Comparison of ENCODE assay signal across 9 cellular contexts in genomic region chr10:61992059-61992460, GRCh38.
A peak's percentile ranks its signal among the peaks of the same experiment; 100 is the strongest.
DNase-seq lines count a peak whose midpoint lies in the region; ATAC-seq and TF ChIP-seq lines count a peak whose summit lies in the region.
"Had no signal": no experiment of that assay in that cellular context is flagged by ENCODE, and none has a peak within 500 bp of the region (broad histone marks: within the 10 kb centered on the region; RNA-seq: fewer than 3 reads in every experiment).

No MANE protein-coding gene starts in this region.

- peak overlapping the region; percentile 90 for H3K27ac Mint-ChIP-seq in CD8-positive, alpha-beta T cell

- H3K4me2 ChIP-seq in SU-DHL-6 (ENCODE audit: low read depth, low read length, poor library complexity, severe bottlenecking) = peak overlapping the region; percentile 64
- no peak overlapping the region for H3K4me2 ChIP-seq in parathyroid adenoma (ENCODE audit: low read length)

- no peaks in the 10 kb centered on the region for H4K20me1 ChIP-seq in SU-DHL-6 (ENCODE audit: low read depth, low read length)

- H3K9ac ChIP-seq in SU-DHL-6 (ENCODE audit: low read length) (peak overlapping the region; percentile 47), parathyroid adenoma (no peak overlapping the region)

- peaks cover 25% of the 10 kb centered on the region for H3K4me1 ChIP-seq in CD8-positive, alpha-beta T cell (ENCODE audit: insufficient read depth, low read length)
- no peaks in the 10 kb centered on the region for H3K4me1 ChIP-seq in parathyroid adenoma

- peak in 1 of 7 experiments; percentile 23 for DNase-seq in CD8-positive, alpha-beta T cell
- no peak for DNase-seq in medulla oblongata (ENCODE audit: extremely low spot score)
- no peak for DNase-seq in dorsolateral prefrontal cortex
- DNase-seq: mesendoderm had no signal

- H2AFZ ChIP-seq in SU-DHL-6 (ENCODE audit: low read depth, low read length, severe bottlenecking) (no peak overlapping the region), parathyroid adenoma (no peak overlapping the region)

- no peaks in the 10 kb centered on the region for H3K27me3 Mint-ChIP-seq in CD8-positive, alpha-beta T cell (ENCODE audit: low read depth)

- H3K27ac ChIP-seq in CD8-positive, alpha-beta T cell (ENCODE audit: low read depth, low read length) = peak overlapping the region; percentile 16
- H3K27ac ChIP-seq in SU-DHL-6 (ENCODE audit: low read depth, low read length) (peak overlapping the region; percentile 99), parathyroid adenoma (peak overlapping the region; percentile 52), dorsolateral prefrontal cortex (peak overlapping the region in 16 of 59 donors; percentile 6 to 63 (median 40))

- H3K9me3 ChIP-seq in CD8-positive, alpha-beta T cell (ENCODE audit: low read length) = no peaks in the 10 kb centered on the region
- H3K9me3 ChIP-seq in SU-DHL-6 (ENCODE audit: insufficient read depth, low read length) (no peaks in the 10 kb centered on the region), parathyroid adenoma (ENCODE audit: control insufficient read depth, low read length) (no peaks in the 10 kb centered on the region)

- H3K79me2 ChIP-seq in SU-DHL-6 (ENCODE audit: insufficient read depth, low read length) = peaks cover 80% of the 10 kb centered on the region
- H3K79me2 ChIP-seq in parathyroid adenoma = no peaks in the 10 kb centered on the region

- intact Hi-C loops in CD8-positive, alpha-beta T cell (cut with DNase I, micrococcal nuclease) = loop anchor here (2.0 to 5.0 kb wide), 4 partner anchors 45 to 89 kb away; no protein-coding TSS in a partner anchor
- intact Hi-C loops in dorsolateral prefrontal cortex (cut with DNase I) = no loop called here

- POLR2A ChIA-PET in CD8-positive, alpha-beta T cell (lab: Charles Lee) = interaction anchor here (2.0 kb wide), 1 partner anchor 89 kb away, joined by 6 read pairs; no protein-coding TSS in a partner anchor

- TF ChIP-seq CTCF in CD8-positive, alpha-beta T cell (IDR thresholded peaks at IDR 0.05) = no peak
- TF ChIP-seq CTCF in SU-DHL-6 (IDR thresholded peaks at IDR 0.05; ENCODE audit: insufficient read depth, low read length, poor library complexity, severe bottlenecking) = no peak
- TF ChIP-seq CTCF in parathyroid adenoma (IDR thresholded peaks at IDR 0.05) = no peak
- no peak for TF ChIP-seq CTCF in dorsolateral prefrontal cortex (IDR thresholded peaks at IDR 0.05 in 54 of 56, conservative IDR thresholded peaks at IDR 0.05 in 2 of 56; ENCODE audit: low read depth in 1 of 56, partially characterized antibody in 56 of 56)

- CTCF ChIA-PET in CD8-positive, alpha-beta T cell (lab: Charles Lee) = interaction anchor here (1.5 to 1.7 kb wide), 3 partner anchors 9 to 90 kb away, joined by 4 to 6 read pairs (median 6); partner anchors contain the start of gene ARID5B

- no peaks in the 10 kb centered on the region for H3K9me3 Mint-ChIP-seq in CD8-positive, alpha-beta T cell

- no peaks in the 10 kb centered on the region for H3K27me3 ChIP-seq in CD8-positive, alpha-beta T cell (ENCODE audit: insufficient read depth, low read length)
- no peaks in the 10 kb centered on the region for H3K27me3 ChIP-seq in SU-DHL-6 (ENCODE audit: low read length)
- no peaks in the 10 kb centered on the region for H3K27me3 ChIP-seq in parathyroid adenoma (ENCODE audit: control insufficient read depth, insufficient read depth, low read length)
- no peaks in the 10 kb centered on the region for H3K27me3 ChIP-seq in dorsolateral prefrontal cortex

- no peak overlapping the region for H3K4me3 ChIP-seq in CD8-positive, alpha-beta T cell (ENCODE audit: low read depth, low read length)
- H3K4me3 ChIP-seq in SU-DHL-6 (ENCODE audit: insufficient read depth, low read length, poor library complexity, severe bottlenecking) = peak overlapping the region; percentile 14
- no peak overlapping the region for H3K4me3 ChIP-seq in parathyroid adenoma (ENCODE audit: low read depth, low read length)
- peak overlapping the region in 4 of 59 donors; percentile 6 to 24 (median 14) for H3K4me3 ChIP-seq in dorsolateral prefrontal cortex

- peaks cover 55% of the 10 kb centered on the region for H3K4me1 Mint-ChIP-seq in CD8-positive, alpha-beta T cell (ENCODE audit: low read depth)

- H3K36me3 ChIP-seq in CD8-positive, alpha-beta T cell (ENCODE audit: insufficient read depth, low read length) = no peaks in the 10 kb centered on the region
- H3K36me3 ChIP-seq in SU-DHL-6 (ENCODE audit: low read length) (no peaks in the 10 kb centered on the region), parathyroid adenoma (ENCODE audit: control insufficient read depth, insufficient read depth, low read length) (no peaks in the 10 kb centered on the region)

- no peaks in the 10 kb centered on the region for H3K9me2 ChIP-seq in SU-DHL-6 (replicated peaks; ENCODE audit: insufficient read depth, low read length)

- H3F3A ChIP-seq in SU-DHL-6 (ENCODE audit: insufficient read depth) = peaks cover 76% of the 10 kb centered on the region

- peaks cover 18% of the 10 kb centered on the region for H3K36me3 Mint-ChIP-seq in CD8-positive, alpha-beta T cell

- ATAC-seq in CD8-positive, alpha-beta T cell = no peak
- peak; percentile 74 for ATAC-seq in esophagus mucosa
- no peak for ATAC-seq in HG02970 (IDR thresholded peaks at IDR 0.05; ENCODE audit: low FRiP score, unreplicated experiment)
- ATAC-seq in HG03159 (IDR thresholded peaks at IDR 0.05; ENCODE audit: unreplicated experiment) = no peak

- H3K4me3 Mint-ChIP-seq in CD8-positive, alpha-beta T cell = peak overlapping the region; percentile 37

Comparison
In these comparisons a context has a peak if more than half of its experiments do, and no peak if none do; other contexts are left out.
1. intact Hi-C loops: an anchor here in CD8-positive, alpha-beta T cell (2.0 to 5.0 kb wide); none called in dorsolateral prefrontal cortex.